In genomic region chr18:80172056-80172455, GRCh38 we compare ENCODE assay signal across 21 cellular contexts.
"Had no signal": no experiment of that assay in that cellular context is flagged by ENCODE, and none has a peak within 500 bp of the region (broad histone marks: within the 10 kb centered on the region; RNA-seq: fewer than 3 reads in every experiment).

No MANE protein-coding gene starts in this region.

- H3K36me3 ChIP-seq: gastrocnemius medialis, neutrophil, tibial artery, uterus had no signal

- DNase-seq: activated CD4-positive, alpha-beta T cell treated with anti-CD3 and anti-CD28 coated beads, Interleukin-2, amount 10 ng/mL, durations not matched to agents 24 days and 14 days; activated gamma-delta T cell; body of pancreas; caudate nucleus; erythroblast; gastrocnemius medialis; head of caudate nucleus; left ventricle myocardium superior; SK-N-SH; stimulated activated CD8-positive, alpha-beta memory T cell treated with anti-CD3 and anti-CD28 coated beads, Interleukin-4, amount 100 ng/mL, for 48 hours; stimulated activated naive CD4-positive, alpha-beta T cell treated with Interleukin-2 at 50 U/mL for 16 hours; substantia nigra; T1000; tibial artery; uterus had no signal

- H3K4me2 ChIP-seq: SK-N-SH had no signal

- H3K4me3 Mint-ChIP-seq: activated CD4-positive, alpha-beta T cell treated with anti-CD3 and anti-CD28 coated beads, Interleukin-2, amount 10 ng/mL, durations not matched to agents 24 days and 14 days; activated naive CD8-positive, alpha-beta T cell; memory B cell; T-cell had no signal

- H3K9me3 Mint-ChIP-seq: activated CD4-positive, alpha-beta T cell treated with anti-CD3 and anti-CD28 coated beads, Interleukin-2, amount 10 ng/mL, durations not matched to agents 24 days and 14 days; memory B cell; naive thymus-derived CD8-positive, alpha-beta T cell; T-cell had no signal

- ATAC-seq: body of pancreas; gastrocnemius medialis; naive thymus-derived CD8-positive, alpha-beta T cell; T-cell had no signal

- H3K79me2 ChIP-seq: parathyroid adenoma had no signal

- H3K9me2 ChIP-seq: SK-N-SH had no signal

- H3K36me3 Mint-ChIP-seq: activated naive CD8-positive, alpha-beta T cell; memory B cell; naive thymus-derived CD8-positive, alpha-beta T cell; T-cell had no signal

- H3K4me1 ChIP-seq: parathyroid adenoma, uterus had no signal

- H3K4me3 ChIP-seq: body of pancreas, gastrocnemius medialis had no signal

- H3K27ac ChIP-seq: body of pancreas, gastrocnemius medialis, neutrophil, parathyroid adenoma, tibial artery had no signal

- H3K27me3 ChIP-seq: body of pancreas, tibial artery, uterus had no signal

- H3K27ac Mint-ChIP-seq: activated CD4-positive, alpha-beta T cell treated with anti-CD3 and anti-CD28 coated beads, Interleukin-2, amount 10 ng/mL, durations not matched to agents 24 days and 14 days; activated naive CD8-positive, alpha-beta T cell; memory B cell had no signal

- H2AFZ ChIP-seq: parathyroid adenoma had no signal

- H3K9me3 ChIP-seq: body of pancreas, gastrocnemius medialis, neutrophil, SK-N-SH, tibial artery, uterus had no signal
